In genomic region chr19:13633109-13633508, GRCh38 we compare ENCODE assay signal across 13 cellular contexts.
DNase-seq lines count a peak whose midpoint lies in the region; FAIRE-seq and TF ChIP-seq lines count a peak whose summit lies in the region.
"Had no signal": no experiment of that assay in that cellular context is flagged by ENCODE, and none has a peak within 500 bp of the region (broad histone marks: within the 10 kb centered on the region; RNA-seq: fewer than 3 reads in every experiment).

No MANE protein-coding gene starts in this region.

- H3K4me1 Mint-ChIP-seq in Calu3 (ENCODE audit: low read depth, unreplicated experiment) = peaks cover 20% of the 10 kb centered on the region
- H3K4me1 Mint-ChIP-seq: CD8-positive, alpha-beta memory T cell had no signal

- WGBS in mesendoderm (ENCODE audit: extremely low coverage, insufficient coverage, low lambda C conversion rate) = no CpG with 5 or more reads among the region's 6 CpGs

- H3K4ac ChIP-seq in mesendoderm (ENCODE audit: low read depth, low read length) = no peak overlapping the region

- H3K56ac ChIP-seq in mesendoderm (ENCODE audit: low read length) = no peak overlapping the region

- no peaks in the 10 kb centered on the region for H3K79me1 ChIP-seq in mesendoderm (ENCODE audit: low read length)

- H3K4me3 Mint-ChIP-seq in Calu3 (ENCODE audit: low read depth, unreplicated experiment) = peak overlapping the region; percentile 0
- H3K4me3 Mint-ChIP-seq: CD8-positive, alpha-beta memory T cell had no signal

- no peaks in the 10 kb centered on the region for H3K27me3 Mint-ChIP-seq in Calu3 (ENCODE audit: unreplicated experiment)

- H3K4me1 ChIP-seq in mesendoderm (ENCODE audit: control insufficient read depth, low read depth, low read length) = no peaks in the 10 kb centered on the region

- intact Hi-C loops in Calu3 (cut with micrococcal nuclease; ENCODE audit: unreplicated experiment) (no loop called here), head of caudate nucleus (cut with DNase I) (no loop called here)

- no peaks in the 10 kb centered on the region for H3K9me3 Mint-ChIP-seq in Calu3 (ENCODE audit: low read depth, unreplicated experiment)
- H3K9me3 Mint-ChIP-seq: CD8-positive, alpha-beta memory T cell had no signal

- in situ Hi-C loops in SK-MEL-5 (cut with HindIII; ENCODE audit: low pct_unique_long_range_greater_than_20kb, low sequenced_read_pairs) = no loop called here

- DNase-seq in Calu3 (peak; percentile 41), NCI-H1694 (lab: John Stamatoyannopoulos, UW) (peak; percentile 91), SK-MEL-5 (ENCODE audit: low read depth, low spot score) (peak; percentile 23), iPS-NIHi7 (ENCODE audit: extremely low spot score) (peak; percentile 33), GM20000 (ENCODE audit: low spot score) (no peak), head of caudate nucleus (no peak), D721Med (ENCODE audit: insufficient read length, low spot score) (no peak), mesendoderm (no peak)
- DNase-seq: CD8-positive, alpha-beta memory T cell; left cardiac atrium; stimulated activated CD4-positive, alpha-beta T cell treated with anti-CD3 and anti-CD28 coated beads, Interleukin-4, amount 100 ng/mL, for 24 hours; T-helper 2 cell had no signal

- H4K8ac ChIP-seq in mesendoderm (ENCODE audit: low read depth, low read length) = no peak overlapping the region

- no peak overlapping the region for H4K5ac ChIP-seq in mesendoderm (ENCODE audit: low read length)

- no peaks in the 10 kb centered on the region for H3K36me3 Mint-ChIP-seq in Calu3 (ENCODE audit: insufficient read depth, unreplicated experiment)
- H3K36me3 Mint-ChIP-seq: CD8-positive, alpha-beta memory T cell had no signal

- H3K18ac ChIP-seq in mesendoderm (ENCODE audit: low read length) = no peak overlapping the region

- no peaks in the 10 kb centered on the region for H3K27me3 ChIP-seq in mesendoderm (ENCODE audit: insufficient read depth, low read length, poor library complexity)

- TF ChIP-seq CTCF in Calu3 (IDR thresholded peaks at IDR 0.05; ENCODE audit: unreplicated experiment) (no peak), GM20000 (IDR thresholded peaks at IDR 0.05; ENCODE audit: extremely low read depth, missing control alignments) (no peak), D721Med (IDR thresholded peaks at IDR 0.05; ENCODE audit: insufficient read depth, missing control alignments) (no peak)

- no peak overlapping the region for H3K27ac ChIP-seq in mesendoderm (ENCODE audit: low read depth, low read length)

- H2BK5ac ChIP-seq in mesendoderm (ENCODE audit: low read length) = no peak overlapping the region

- CTCF ChIA-PET in Calu3 (lab: Charles Lee) = no interaction called here

- H2BK15ac ChIP-seq in mesendoderm (replicated peaks; ENCODE audit: low read depth) = no peak overlapping the region

- H3K27ac Mint-ChIP-seq in Calu3 (ENCODE audit: unreplicated experiment) = peak overlapping the region; percentile 62

- BruUV-seq in Calu3 (replicated peaks; lab: Mats Ljungman, UMichigan) = no TSS peak

- no peak for FAIRE-seq in D721Med (lab: Jason Lieb, UNC)
- FAIRE-seq: GM19239 had no signal

- no peaks in the 10 kb centered on the region for H3K36me3 ChIP-seq in mesendoderm (ENCODE audit: control insufficient read depth, insufficient read depth, low read length)

- H3K9ac ChIP-seq in mesendoderm (ENCODE audit: low read length) = no peak overlapping the region

- no peaks in the 10 kb centered on the region for H3K79me2 ChIP-seq in mesendoderm (ENCODE audit: control insufficient read depth, insufficient read depth, low read length)

- no peak overlapping the region for H3K23ac ChIP-seq in mesendoderm (ENCODE audit: low read length)

- H3K4me2 ChIP-seq in mesendoderm (ENCODE audit: low read length) = no peak overlapping the region

- H3K4me3 ChIP-seq in mesendoderm (ENCODE audit: low read length) = no peak overlapping the region

- no peak overlapping the region for H2AK5ac ChIP-seq in mesendoderm (ENCODE audit: low read length)

- no peak overlapping the region for H2BK120ac ChIP-seq in mesendoderm (ENCODE audit: low read depth, low read length)

Comparison
In these comparisons a context has a peak if more than half of its experiments do, and no peak if none do; other contexts are left out.
1. DNase-seq: peak in Calu3 (single experiment), NCI-H1694 (single experiment), SK-MEL-5 (single experiment) and iPS-NIHi7 (single experiment); none in GM20000 (single experiment), head of caudate nucleus (0 of 42), D721Med (single experiment) and mesendoderm (single experiment).